10 cellular contexts compared by ENCODE assay signal in genomic region chr14:23605931-23606585, GRCh38. TPM values are rescaled to one million over a fixed set of nuclear protein-coding genes. Genes with fewer than 3 reads are reported as not detected.
A peak's percentile ranks its signal among the peaks of the same experiment; 100 is the strongest.
DNase-seq lines count a peak whose midpoint lies in the region; ATAC-seq and TF ChIP-seq lines count a peak whose summit lies in the region.
"Had no signal": no experiment of that assay in that cellular context is flagged by ENCODE, and none has a peak within 500 bp of the region (broad histone marks: within the 10 kb centered on the region; RNA-seq: fewer than 3 reads in every experiment).

No MANE protein-coding gene starts in this region.

- intact Hi-C loops in Right ventricle myocardium superior (cut with DNase I), result no loop called here
- intact Hi-C loops in sciatic nerve (cut with DNase I), result no loop called here

- DNase-seq in GM12865 (ENCODE audit: low read depth) (peak; percentile 85), Right ventricle myocardium superior (no peak), KG1 (lab: John Stamatoyannopoulos, UW) (no peak), BE2C (no peak), sciatic nerve (ENCODE audit: low spot score) (no peak)
- DNase-seq in activated T-cell treated with anti-CD3 and anti-CD28 coated beads, Interleukin-2, amount 50 U/mL, for 48 hours, result peak; percentile 51 to 53
- DNase-seq: DND-41, T-helper 17 cell had no signal

- no peaks in the 10 kb centered on the region for H3K36me3 ChIP-seq in BE2C

- TF ChIP-seq CTCF in GM12865 (IDR thresholded peaks at IDR 0.05; ENCODE audit: insufficient read depth, low read depth, low read length, missing control alignments) (no peak), BE2C (IDR thresholded peaks at IDR 0.05; ENCODE audit: low read depth, low read length) (no peak)

- no peaks in the 10 kb centered on the region for H3K9me3 ChIP-seq in BE2C

- no peak overlapping the region; the same call in 1 of the 2 replicates for H3K4me3 ChIP-seq in GM12865 (ENCODE audit: low read depth, low read length)
- no peak overlapping the region for H3K4me3 ChIP-seq in BE2C (ENCODE audit: low read depth, low read length)

- H3K27me3 ChIP-seq in BE2C, result peaks cover 8% of the 10 kb centered on the region

- ATAC-seq in GM19328 (IDR thresholded peaks at IDR 0.05; ENCODE audit: unreplicated experiment) (peak; percentile 78), HG02981 (IDR thresholded peaks at IDR 0.05; ENCODE audit: unreplicated experiment) (peak; percentile 78), Right ventricle myocardium superior (ENCODE audit: poor library complexity) (no peak), sciatic nerve (no peak)
- ATAC-seq: T-helper 17 cell had no signal

- no peaks in the 10 kb centered on the region for H3K4me1 ChIP-seq in BE2C

RNA-seq across cellular contexts. Expression of gene JPH4, which starts 27.5 kb away (rescaled TPM):
- 0.13 TPM for total RNA-seq in Right ventricle myocardium superior
- 186 TPM for polyA plus RNA-seq in BE2C (2012; ENCODE audit: insufficient read depth, insufficient read length, low read depth)
- total RNA-seq in sciatic nerve, result 0.85 TPM
- total RNA-seq: T-helper 17 cell had no signal

RNA-seq across cellular contexts. Expression of gene DHRS2, which starts 30.1 kb away (rescaled TPM):
- total RNA-seq in Right ventricle myocardium superior (not detected), sciatic nerve (not detected)
- polyA plus RNA-seq in BE2C (2012; ENCODE audit: insufficient read depth, insufficient read length, low read depth), result 114 TPM
- total RNA-seq: T-helper 17 cell had no signal

RNA-seq across cellular contexts. Expression of gene AP1G2, which starts 38.5 kb away (rescaled TPM):
- total RNA-seq in Right ventricle myocardium superior (10.7 TPM), sciatic nerve (59.6 TPM)
- 46.6 TPM for polyA plus RNA-seq in BE2C (2012; ENCODE audit: insufficient read depth, insufficient read length, low read depth)

RNA-seq across cellular contexts. Expression of gene THTPA, which starts 50.0 kb away (rescaled TPM):
- total RNA-seq in Right ventricle myocardium superior (15.4 TPM), sciatic nerve (19.7 TPM)
- 11.2 TPM for polyA plus RNA-seq in BE2C (2012; ENCODE audit: insufficient read depth, insufficient read length, low read depth)

RNA-seq across cellular contexts. Expression of gene ZFHX2, which starts 54.5 kb away (rescaled TPM):
- total RNA-seq in Right ventricle myocardium superior, result 0.97 TPM
- polyA plus RNA-seq in BE2C (2012; ENCODE audit: insufficient read depth, insufficient read length, low read depth), result 5.2 TPM
- total RNA-seq in sciatic nerve, result 7.4 TPM

Comparison
In these comparisons a context has a peak if more than half of its experiments do, and no peak if none do; other contexts are left out.
1. DNase-seq: peak in GM12865 (single experiment) and activated T-cell treated with anti-CD3 and anti-CD28 coated beads, Interleukin-2, amount 50 U/mL, for 48 hours (2 of 2); none in Right ventricle myocardium superior (single experiment), KG1 (single experiment), BE2C (single experiment) and sciatic nerve (single experiment).
2. ATAC-seq: peak in GM19328 (single experiment) and HG02981 (single experiment); none in Right ventricle myocardium superior (single experiment) and sciatic nerve (single experiment).